Comparison of ENCODE assay signal across 7 cellular contexts in the genomic region with DNA sequence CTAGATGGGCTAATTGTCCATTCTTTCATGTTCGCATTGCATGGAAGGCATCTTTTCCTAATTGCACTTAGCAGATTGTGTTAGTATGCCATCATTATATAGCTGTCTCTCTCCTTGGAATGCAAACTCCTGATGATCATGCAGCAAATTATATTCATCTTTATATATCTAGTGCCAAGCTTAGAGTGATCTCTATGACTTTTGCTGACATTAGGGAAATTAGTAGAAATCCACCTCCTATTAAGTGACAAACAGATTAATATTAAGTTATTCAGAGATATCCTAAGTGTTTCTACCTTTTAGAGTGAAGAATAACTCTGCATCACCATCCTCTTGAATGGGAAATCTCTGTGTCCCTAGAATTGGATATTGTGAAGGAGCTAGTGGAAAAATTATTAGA.
"Had no signal": no experiment of that assay in that cellular context is flagged by ENCODE, and none has a peak within 500 bp of the region (broad histone marks: within the 10 kb centered on the region; RNA-seq: fewer than 3 reads in every experiment).

No MANE protein-coding gene starts in this region.

- H3K9me3 Mint-ChIP-seq: HFFc6 had no signal

- H3K36me3 ChIP-seq: HAP-1 had no signal

- H3K4me3 ChIP-seq: GM23248, HAP-1, K562 had no signal

- H2AFZ ChIP-seq: GM23248 had no signal

- H3K9me3 ChIP-seq: HAP-1 had no signal

- H3K27ac ChIP-seq: GM23248 had no signal

- H3K9ac ChIP-seq: GM23248 had no signal

- FAIRE-seq: K562 had no signal

- H3K4me3 Mint-ChIP-seq: HFFc6 had no signal

- ATAC-seq: HCT116, K562 had no signal

- DNase-seq: GM23248, GOT3, H7, HFFc6 had no signal

- H3K4me1 ChIP-seq: HAP-1 had no signal

- H3K27ac Mint-ChIP-seq: HFFc6 had no signal
